Comparison of ENCODE assay signal across 27 cellular contexts in genomic region chr15:29086001-29086400, GRCh38.
"Had no signal": no experiment of that assay in that cellular context is flagged by ENCODE, and none has a peak within 500 bp of the region (broad histone marks: within the 10 kb centered on the region; RNA-seq: fewer than 3 reads in every experiment).

No MANE protein-coding gene starts in this region.

- H3K36me3 ChIP-seq: left ventricle myocardium inferior, thoracic aorta, WERI-Rb-1 had no signal

- FAIRE-seq: endometrium, TTC549 had no signal

- H2AFZ ChIP-seq: hepatocyte had no signal

- H3K79me2 ChIP-seq: hepatocyte had no signal

- H3K27me3 ChIP-seq: foreskin keratinocyte, hepatocyte had no signal

- H3K27me3 Mint-ChIP-seq: activated CD4-positive, alpha-beta T cell treated with anti-CD3 and anti-CD28 coated beads, Interleukin-2, amount 10 ng/mL, durations not matched to agents 7 days and 5 days; activated CD8-positive, alpha-beta memory T cell treated with anti-CD3 and anti-CD28 coated beads, Interleukin-2, amount 10 ng/mL, durations not matched to agents 7 days and 5 days; activated CD8-positive, alpha-beta T cell treated with anti-CD3 and anti-CD28 coated beads for 36 hours; type B pancreatic cell had no signal

- H3K4me1 ChIP-seq: foreskin keratinocyte, left ventricle myocardium inferior had no signal

- H3K27ac Mint-ChIP-seq: activated CD4-positive, alpha-beta T cell treated with anti-CD3 and anti-CD28 coated beads, Interleukin-2, amount 10 ng/mL, durations not matched to agents 7 days and 5 days; activated CD8-positive, alpha-beta memory T cell treated with anti-CD3 and anti-CD28 coated beads, Interleukin-2, amount 10 ng/mL, durations not matched to agents 7 days and 5 days; activated CD8-positive, alpha-beta T cell treated with anti-CD3 and anti-CD28 coated beads for 36 hours; activated naive CD4-positive, alpha-beta T cell treated with anti-CD3 and anti-CD28 coated beads, Interleukin-2, amount 50 U/mL, for 72 hours; activated T-helper 1 cell treated with anti-CD3 and anti-CD28 coated beads, Interleukin-12 subunit alpha, Interleukin-12 subunit beta, Interleukin-2, Interleukin-4 antibody, amounts not matched to agents 30 ng/mL and 10 ng/mL and 1 ng/mL, durations not matched to agents 14 hours and 24 hours and 36 hours; nephron; T-helper 2 cell treated with Interferon-gamma antibody and Interleukin-4, amounts not matched to agents 5 μg/mL and 100 μg/mL, for 36 hours; type B pancreatic cell had no signal

- H3K9ac ChIP-seq: SK-N-SH had no signal

- DNase-seq: activated CD4-positive, alpha-beta T cell treated with anti-CD3 and anti-CD28 coated beads, Interleukin-2, amount 10 ng/mL, durations not matched to agents 7 days and 5 days; activated CD4-positive, CD25-positive, alpha-beta regulatory T cell treated with anti-CD3 and anti-CD28 coated beads, Interleukin-2, amount 50 U/mL, for 72 hours; activated CD8-positive, alpha-beta memory T cell treated with anti-CD3 and anti-CD28 coated beads, Interleukin-2, amount 10 ng/mL, durations not matched to agents 7 days and 5 days; activated CD8-positive, alpha-beta T cell treated with anti-CD3 and anti-CD28 coated beads for 36 hours; activated gamma-delta T cell; activated T-cell treated with anti-CD3 and anti-CD28 coated beads for 4 hours; cortex of kidney; foreskin keratinocyte; immature natural killer cell; kidney glomerular epithelial cell; left ventricle myocardium inferior; occipital lobe; SK-N-SH; stimulated activated CD4-positive, alpha-beta T cell treated with anti-CD3 and anti-CD28 coated beads, Interleukin-4, amount 100 ng/mL, for 24 hours; stimulated activated naive CD4-positive, alpha-beta T cell treated with Interleukin-2 at 50 U/mL for 16 hours; WERI-Rb-1 had no signal

- ATAC-seq: activated CD8-positive, alpha-beta memory T cell treated with anti-CD3 and anti-CD28 coated beads, Interleukin-2, amount 10 ng/mL, durations not matched to agents 7 days and 5 days; activated CD8-positive, alpha-beta T cell treated with anti-CD3 and anti-CD28 coated beads for 36 hours; activated naive CD4-positive, alpha-beta T cell treated with anti-CD3 and anti-CD28 coated beads, Interleukin-2, amount 50 U/mL, for 72 hours; foreskin keratinocyte; sciatic nerve had no signal

- H3K4me3 Mint-ChIP-seq: activated CD4-positive, alpha-beta T cell treated with anti-CD3 and anti-CD28 coated beads, Interleukin-2, amount 10 ng/mL, durations not matched to agents 7 days and 5 days; activated CD8-positive, alpha-beta memory T cell treated with anti-CD3 and anti-CD28 coated beads, Interleukin-2, amount 10 ng/mL, durations not matched to agents 7 days and 5 days; activated CD8-positive, alpha-beta T cell treated with anti-CD3 and anti-CD28 coated beads for 36 hours; activated T-helper 1 cell treated with anti-CD3 and anti-CD28 coated beads, Interleukin-12 subunit alpha, Interleukin-12 subunit beta, Interleukin-2, Interleukin-4 antibody, amounts not matched to agents 30 ng/mL and 10 ng/mL and 1 ng/mL, durations not matched to agents 14 hours and 24 hours and 36 hours; immature natural killer cell; nephron; T-helper 2 cell treated with Interferon-gamma antibody and Interleukin-4, amounts not matched to agents 5 μg/mL and 100 μg/mL, for 36 hours; type B pancreatic cell had no signal

- H3K4me3 ChIP-seq: hepatocyte, left ventricle myocardium inferior, smooth muscle cell, thoracic aorta had no signal

- H3K27ac ChIP-seq: foreskin keratinocyte, hepatocyte, left ventricle myocardium inferior, thoracic aorta, WERI-Rb-1 had no signal

- H3K9me3 ChIP-seq: SK-N-SH, thoracic aorta had no signal

- H3K4me2 ChIP-seq: hepatocyte, SK-N-SH, smooth muscle cell had no signal

- H3K4me1 Mint-ChIP-seq: nephron had no signal
